In the genomic region with DNA sequence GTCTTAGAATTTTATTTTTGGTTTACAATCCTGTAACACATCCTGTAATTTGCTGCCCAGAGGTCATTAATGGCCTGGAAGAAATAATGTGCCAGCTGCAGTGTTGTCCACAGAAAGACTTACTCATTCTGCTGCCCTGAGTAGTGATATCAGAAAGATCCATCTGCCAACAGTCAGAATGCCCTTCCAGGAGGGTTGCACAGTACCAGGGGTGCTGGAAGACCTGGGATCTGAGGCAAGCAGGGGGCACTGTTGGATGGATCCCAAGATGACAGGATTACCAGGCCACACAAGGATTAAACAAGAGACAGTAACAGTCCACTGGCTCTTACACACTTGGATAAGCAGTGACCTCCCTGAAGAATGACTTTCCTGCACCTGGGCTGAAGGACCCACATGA, we compare ENCODE assay signal across 1 cellular context.
TF ChIP-seq lines count a peak whose summit lies in the region.

No MANE protein-coding gene starts in this region.

TF ChIP-seq in K562, 482 proteins besides CTCF, POLR2A, EP300 and RAD21 (continued from another document):
- TF ChIP-seq, protein P1, sequence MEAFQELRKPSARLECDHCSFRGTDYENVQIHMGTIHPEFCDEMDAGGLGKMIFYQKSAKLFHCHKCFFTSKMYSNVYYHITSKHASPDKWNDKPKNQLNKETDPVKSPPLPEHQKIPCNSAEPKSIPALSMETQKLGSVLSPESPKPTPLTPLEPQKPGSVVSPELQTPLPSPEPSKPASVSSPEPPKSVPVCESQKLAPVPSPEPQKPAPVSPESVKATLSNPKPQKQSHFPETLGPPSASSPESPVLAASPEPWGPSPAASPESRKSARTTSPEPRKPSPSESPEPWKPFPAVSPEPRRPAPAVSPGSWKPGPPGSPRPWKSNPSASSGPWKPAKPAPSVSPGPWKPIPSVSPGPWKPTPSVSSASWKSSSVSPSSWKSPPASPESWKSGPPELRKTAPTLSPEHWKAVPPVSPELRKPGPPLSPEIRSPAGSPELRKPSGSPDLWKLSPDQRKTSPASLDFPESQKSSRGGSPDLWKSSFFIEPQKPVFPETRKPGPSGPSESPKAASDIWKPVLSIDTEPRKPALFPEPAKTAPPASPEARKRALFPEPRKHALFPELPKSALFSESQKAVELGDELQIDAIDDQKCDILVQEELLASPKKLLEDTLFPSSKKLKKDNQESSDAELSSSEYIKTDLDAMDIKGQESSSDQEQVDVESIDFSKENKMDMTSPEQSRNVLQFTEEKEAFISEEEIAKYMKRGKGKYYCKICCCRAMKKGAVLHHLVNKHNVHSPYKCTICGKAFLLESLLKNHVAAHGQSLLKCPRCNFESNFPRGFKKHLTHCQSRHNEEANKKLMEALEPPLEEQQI (IDR thresholded peaks at IDR 0.05) = no peak
TF ChIP-seq in K562: peak in this region for 8.
